ENCODE assay signal across 13 cellular contexts in the genomic region with DNA sequence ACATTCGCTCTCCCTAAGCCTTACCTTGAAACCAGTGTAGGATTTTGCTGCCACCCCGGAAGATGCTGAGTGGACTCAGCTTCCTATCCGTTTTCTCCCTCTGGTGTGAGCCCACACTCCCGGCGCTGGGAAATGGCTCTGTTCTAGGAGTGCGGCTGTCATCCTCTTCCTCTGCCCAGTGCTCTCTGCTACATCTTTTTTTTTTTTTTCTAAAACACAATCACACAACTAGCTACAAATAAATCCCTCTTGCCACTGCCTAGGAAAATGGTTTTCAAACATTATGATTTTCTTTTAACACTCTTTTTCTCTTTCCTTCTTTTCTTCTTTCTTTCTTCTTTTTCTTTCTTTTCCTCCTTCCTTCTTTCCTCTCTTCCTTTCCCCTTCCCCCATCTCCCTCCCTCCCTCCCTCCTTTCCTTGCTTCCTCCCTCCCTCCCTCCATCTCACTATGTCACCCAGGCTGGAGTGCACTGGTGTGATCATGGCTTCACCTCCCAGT. TPM values are rescaled to one million over a fixed set of nuclear protein-coding genes. Genes with fewer than 3 reads are reported as not detected.
DNase-seq lines count a peak whose midpoint lies in the region; ATAC-seq lines count a peak whose summit lies in the region.
"Had no signal": no experiment of that assay in that cellular context is flagged by ENCODE, and none has a peak within 500 bp of the region (broad histone marks: within the 10 kb centered on the region; RNA-seq: fewer than 3 reads in every experiment).

No MANE protein-coding gene starts in this region.

- ATAC-seq in left cardiac atrium: peak; percentile 64 to 68
- ATAC-seq in stimulated activated naive CD8-positive, alpha-beta T cell treated with anti-CD3 and anti-CD28 coated beads, Interleukin-15, amount 100 ng/mL, for 72 hours: no peak
- no peak for ATAC-seq in HG02884 (IDR thresholded peaks at IDR 0.05; ENCODE audit: unreplicated experiment)
- no peak for ATAC-seq in GM19023 (IDR thresholded peaks at IDR 0.05; ENCODE audit: unreplicated experiment)

- DNase-seq in activated CD4-positive, alpha-beta T cell treated with anti-CD3 and anti-CD28 coated beads, Interleukin-2, amount 10 ng/mL, durations not matched to agents 7 days and 5 days: no peak
- no peak for DNase-seq in activated CD4-positive, alpha-beta T cell treated with anti-CD3 and anti-CD28 coated beads for 48 hours
- no peak for DNase-seq in activated CD4-positive, alpha-beta memory T cell treated with anti-CD3 and anti-CD28 coated beads, Interleukin-2, amount 10 ng/mL, durations not matched to agents 7 days and 5 days
- DNase-seq in left cardiac atrium: no peak
- no peak for DNase-seq in stimulated activated naive CD8-positive, alpha-beta T cell treated with anti-CD3 and anti-CD28 coated beads, Interleukin-15, amount 100 ng/mL, for 72 hours
- DNase-seq in NCI-H2029 (lab: John Stamatoyannopoulos, UW): no peak
- DNase-seq: ACHN; activated gamma-delta T cell treated with Interleukin-2 at 50 U/mL for 16 hours; DND-41; MM.1S; stimulated activated CD4-positive, alpha-beta T cell treated with anti-CD3 and anti-CD28 coated beads, Interleukin-4, amount 100 ng/mL, for 24 hours had no signal

- H3K27me3 Mint-ChIP-seq in activated CD4-positive, alpha-beta T cell treated with anti-CD3 and anti-CD28 coated beads, Interleukin-2, amount 10 ng/mL, durations not matched to agents 7 days and 5 days: no peaks in the 10 kb centered on the region
- no peaks in the 10 kb centered on the region for H3K27me3 Mint-ChIP-seq in activated CD4-positive, alpha-beta memory T cell treated with anti-CD3 and anti-CD28 coated beads, Interleukin-2, amount 10 ng/mL, durations not matched to agents 7 days and 5 days
- H3K27me3 Mint-ChIP-seq in stimulated activated naive CD8-positive, alpha-beta T cell treated with anti-CD3 and anti-CD28 coated beads, Interleukin-15, amount 100 ng/mL, for 72 hours: no peaks in the 10 kb centered on the region

- intact Hi-C loops in left cardiac atrium (cut with DNase I): no loop called here

- peaks cover 23% of the 10 kb centered on the region for H3K4me1 Mint-ChIP-seq in activated CD4-positive, alpha-beta T cell treated with anti-CD3 and anti-CD28 coated beads, Interleukin-2, amount 10 ng/mL, durations not matched to agents 7 days and 5 days
- H3K4me1 Mint-ChIP-seq in activated CD4-positive, alpha-beta memory T cell treated with anti-CD3 and anti-CD28 coated beads, Interleukin-2, amount 10 ng/mL, durations not matched to agents 7 days and 5 days: peaks cover 47% of the 10 kb centered on the region
- H3K4me1 Mint-ChIP-seq in stimulated activated naive CD8-positive, alpha-beta T cell treated with anti-CD3 and anti-CD28 coated beads, Interleukin-15, amount 100 ng/mL, for 72 hours: peaks cover 15% of the 10 kb centered on the region

- H3K9me3 Mint-ChIP-seq in activated CD4-positive, alpha-beta T cell treated with anti-CD3 and anti-CD28 coated beads, Interleukin-2, amount 10 ng/mL, durations not matched to agents 7 days and 5 days: no peaks in the 10 kb centered on the region
- H3K9me3 Mint-ChIP-seq in activated CD4-positive, alpha-beta memory T cell treated with anti-CD3 and anti-CD28 coated beads, Interleukin-2, amount 10 ng/mL, durations not matched to agents 7 days and 5 days: no peaks in the 10 kb centered on the region
- no peaks in the 10 kb centered on the region for H3K9me3 Mint-ChIP-seq in stimulated activated naive CD8-positive, alpha-beta T cell treated with anti-CD3 and anti-CD28 coated beads, Interleukin-15, amount 100 ng/mL, for 72 hours

- no peak overlapping the region for H3K4me3 Mint-ChIP-seq in activated CD4-positive, alpha-beta T cell treated with anti-CD3 and anti-CD28 coated beads, Interleukin-2, amount 10 ng/mL, durations not matched to agents 7 days and 5 days
- H3K4me3 Mint-ChIP-seq in activated CD4-positive, alpha-beta memory T cell treated with anti-CD3 and anti-CD28 coated beads, Interleukin-2, amount 10 ng/mL, durations not matched to agents 7 days and 5 days: peak overlapping the region; percentile 48
- H3K4me3 Mint-ChIP-seq in stimulated activated naive CD8-positive, alpha-beta T cell treated with anti-CD3 and anti-CD28 coated beads, Interleukin-15, amount 100 ng/mL, for 72 hours: peak overlapping the region; percentile 34 to 59

- POLR2A ChIA-PET in activated CD4-positive, alpha-beta T cell treated with anti-CD3 and anti-CD28 coated beads, Interleukin-2, amount 10 ng/mL, durations not matched to agents 7 days and 5 days (lab: Charles Lee): no interaction called here
- POLR2A ChIA-PET in activated CD4-positive, alpha-beta memory T cell treated with anti-CD3 and anti-CD28 coated beads, Interleukin-2, amount 10 ng/mL, durations not matched to agents 7 days and 5 days (lab: Charles Lee): interaction anchor here (0.8 to 1.6 kb wide), 3 partner anchors 11 to 26 kb away, joined by 3 to 4 read pairs (median 3); no protein-coding TSS in a partner anchor

- H3K36me3 Mint-ChIP-seq in activated CD4-positive, alpha-beta T cell treated with anti-CD3 and anti-CD28 coated beads, Interleukin-2, amount 10 ng/mL, durations not matched to agents 7 days and 5 days (ENCODE audit: low read depth): peaks cover 2% of the 10 kb centered on the region
- H3K36me3 Mint-ChIP-seq in activated CD4-positive, alpha-beta memory T cell treated with anti-CD3 and anti-CD28 coated beads, Interleukin-2, amount 10 ng/mL, durations not matched to agents 7 days and 5 days (ENCODE audit: low read depth): peaks cover 5% of the 10 kb centered on the region

- peak overlapping the region; percentile 73 for H3K27ac Mint-ChIP-seq in activated CD4-positive, alpha-beta T cell treated with anti-CD3 and anti-CD28 coated beads, Interleukin-2, amount 10 ng/mL, durations not matched to agents 7 days and 5 days
- H3K27ac Mint-ChIP-seq in activated CD4-positive, alpha-beta memory T cell treated with anti-CD3 and anti-CD28 coated beads, Interleukin-2, amount 10 ng/mL, durations not matched to agents 7 days and 5 days: peak overlapping the region; percentile 73
- peak overlapping the region in 1 of 2 donors; percentile 79 for H3K27ac Mint-ChIP-seq in stimulated activated naive CD8-positive, alpha-beta T cell treated with anti-CD3 and anti-CD28 coated beads, Interleukin-15, amount 100 ng/mL, for 72 hours

- CTCF ChIA-PET in activated CD4-positive, alpha-beta T cell treated with anti-CD3 and anti-CD28 coated beads, Interleukin-2, amount 10 ng/mL, durations not matched to agents 7 days and 5 days (lab: Charles Lee): no interaction called here
- CTCF ChIA-PET in activated CD4-positive, alpha-beta memory T cell treated with anti-CD3 and anti-CD28 coated beads, Interleukin-2, amount 10 ng/mL, durations not matched to agents 7 days and 5 days (lab: Charles Lee): no interaction called here

RNA-seq across cellular contexts. Expression of a gene that starts 27.9 kb away (rescaled TPM):
- total RNA-seq in activated CD4-positive, alpha-beta T cell treated with anti-CD3 and anti-CD28 coated beads, Interleukin-2, amount 10 ng/mL, durations not matched to agents 7 days and 5 days: 10 to 100 TPM; 47.7 to 50.9 TPM
- 10 to 100 TPM; 45.1 to 45.5 TPM for total RNA-seq in activated CD4-positive, alpha-beta memory T cell treated with anti-CD3 and anti-CD28 coated beads, Interleukin-2, amount 10 ng/mL, durations not matched to agents 7 days and 5 days
- 10 to 100 TPM; 14.0 to 15.8 TPM for total RNA-seq in left cardiac atrium

Comparison
In these comparisons a context has a peak if more than half of its experiments do, and no peak if none do; other contexts are left out.
1. ATAC-seq: peak in left cardiac atrium (2 of 2); none in stimulated activated naive CD8-positive, alpha-beta T cell treated with anti-CD3 and anti-CD28 coated beads, Interleukin-15, amount 100 ng/mL, for 72 hours (single experiment), HG02884 (single experiment) and GM19023 (single experiment).